Comparison of ENCODE assay signal across 16 cellular contexts in the genomic region with DNA sequence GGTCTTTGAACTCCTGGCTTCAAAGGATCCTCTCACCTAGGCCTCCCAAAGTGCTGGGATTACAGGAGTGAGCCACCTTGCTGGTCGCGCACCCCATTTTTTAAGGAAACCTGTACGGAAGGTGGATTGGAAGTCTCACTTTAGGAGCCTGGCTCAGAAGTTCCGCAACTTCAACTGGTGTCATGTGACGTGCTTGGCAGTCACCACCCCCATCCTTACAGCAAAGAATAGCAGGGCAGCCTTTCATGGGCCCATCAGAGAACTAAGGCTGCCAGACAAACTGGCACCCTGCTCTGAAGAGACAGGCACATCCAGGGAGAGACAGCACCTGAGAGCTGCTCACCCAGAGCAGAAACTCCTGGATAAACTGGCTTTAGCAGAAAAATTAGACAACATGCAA. TPM values are rescaled to one million over a fixed set of nuclear protein-coding genes. Genes with fewer than 3 reads are reported as not detected.
DNase-seq lines count a peak whose midpoint lies in the region; ATAC-seq, FAIRE-seq and TF ChIP-seq lines count a peak whose summit lies in the region.
"Had no signal": no experiment of that assay in that cellular context is flagged by ENCODE, and none has a peak within 500 bp of the region (broad histone marks: within the 10 kb centered on the region; RNA-seq: fewer than 3 reads in every experiment).

No MANE protein-coding gene starts in this region.

- no peak overlapping the region for H2AK5ac ChIP-seq in H1 (ENCODE audit: low read depth, low read length)

- TF ChIP-seq CTCF in HepG2 (CRISPR knock-in tag; IDR thresholded peaks at IDR 0.05) (no peak), right lobe of liver (IDR thresholded peaks at IDR 0.05) (no peak), H1 (IDR thresholded peaks at IDR 0.05; ENCODE audit: control extremely low read depth in 1 of 3, insufficient read depth in 1 of 3, low read depth in 1 of 3, low read length in 3 of 3) (no peak), neural progenitor cell (IDR thresholded peaks at IDR 0.05) (no peak), esophagus muscularis mucosa (IDR thresholded peaks at IDR 0.05) (no peak)

- no peak for TF ChIP-seq EP300 in HepG2 (IDR thresholded peaks at IDR 0.05; ENCODE audit: low read depth in 2 of 2, low read length in 2 of 2)
- no peak for TF ChIP-seq EP300 in HepG2 (CRISPR knock-in tag; IDR thresholded peaks at IDR 0.05; ENCODE audit: borderline replicate concordance)
- TF ChIP-seq EP300 in H1 (IDR thresholded peaks at IDR 0.05; ENCODE audit: borderline replicate concordance in 1 of 2, low read depth in 2 of 2, low read length in 2 of 2): no peak
- TF ChIP-seq EP300 in esophagus muscularis mucosa (IDR thresholded peaks at IDR 0.05): no peak

- peaks cover 32% of the 10 kb centered on the region for H3F3A ChIP-seq in neural progenitor cell (ENCODE audit: low read depth)

- H3K4me2 ChIP-seq in HepG2 (ENCODE audit: low read depth, low read length) (no peak overlapping the region), H1 (ENCODE audit: insufficient read depth in 1 of 2, low read depth in 2 of 2, low read length in 2 of 2) (peak overlapping the region in 1 of 2 experiments; percentile 10; a peak in 1 of 4 replicates), neural progenitor cell (peak overlapping the region; percentile 35)

- no peak for TF ChIP-seq POLR2A in HepG2 (IDR thresholded peaks at IDR 0.05; ENCODE audit: insufficient read depth in 1 of 2, low read depth in 2 of 2, low read length in 2 of 2)
- no peak for TF ChIP-seq POLR2A in right lobe of liver (IDR thresholded peaks at IDR 0.05)
- no peak for TF ChIP-seq POLR2A in H1 (IDR thresholded peaks at IDR 0.05; ENCODE audit: control extremely low read depth in 1 of 2, low read depth in 2 of 2, low read length in 2 of 2)
- no peak for TF ChIP-seq POLR2A in esophagus muscularis mucosa (IDR thresholded peaks at IDR 0.05; ENCODE audit: low read depth)
- no peak for TF ChIP-seq POLR2A in H54 (IDR thresholded peaks at IDR 0.05; ENCODE audit: low read depth, low read length)

- no peak overlapping the region for H2BK120ac ChIP-seq in H1 (replicated peaks; ENCODE audit: low read depth, low read length)

- H3K36me3 ChIP-seq in HepG2 (replicated peaks in 1 of 2; ENCODE audit: control insufficient read depth in 1 of 2, insufficient read depth in 2 of 2, low read length in 2 of 2) (no peaks in the 10 kb centered on the region), right lobe of liver (no peaks in the 10 kb centered on the region), H1 (ENCODE audit: control insufficient read depth in 2 of 4, insufficient read depth in 4 of 4, low read length in 3 of 4) (no peaks in the 10 kb centered on the region), neural progenitor cell (no peaks in the 10 kb centered on the region), esophagus muscularis mucosa (no peaks in the 10 kb centered on the region)

- H3K27ac ChIP-seq in HepG2 (ENCODE audit: extremely low read length, insufficient read depth, low read length) (no peak overlapping the region), right lobe of liver (no peak overlapping the region), H1 (ENCODE audit: low read depth, low read length) (no peak overlapping the region), neural progenitor cell (no peak overlapping the region), esophagus muscularis mucosa (replicated peaks in 1 of 4) (no peak overlapping the region)

- no peak overlapping the region for H3K56ac ChIP-seq in H1 (replicated peaks; ENCODE audit: insufficient read length, low read depth, low read length)

- H2AFZ ChIP-seq in HepG2 (ENCODE audit: low read length): no peak overlapping the region
- no peak overlapping the region for H2AFZ ChIP-seq in H1 (ENCODE audit: low read length)
- H2AFZ ChIP-seq in neural progenitor cell (replicated peaks): no peak overlapping the region

- H3K9me3 ChIP-seq in HepG2 (ENCODE audit: low read length) (no peaks in the 10 kb centered on the region), right lobe of liver (no peaks in the 10 kb centered on the region), H1 (ENCODE audit: insufficient read depth in 2 of 2, low read depth in 1 of 2, low read length in 1 of 2) (no peaks in the 10 kb centered on the region), neural progenitor cell (ENCODE audit: low read depth) (no peaks in the 10 kb centered on the region), esophagus muscularis mucosa (no peaks in the 10 kb centered on the region)

- H3K23me2 ChIP-seq in H1 (ENCODE audit: low read depth, low read length): peaks cover 14% of the 10 kb centered on the region; the same call in 1 of the 2 replicates

- H3K14ac ChIP-seq in H1 (ENCODE audit: insufficient read length): no peak overlapping the region

- H3K27ac Mint-ChIP-seq in neural progenitor cell: no peak overlapping the region

- no peaks in the 10 kb centered on the region; a peak in 1 of 5 replicates for H3K27me3 ChIP-seq in HepG2 (ENCODE audit: control insufficient read depth in 1 of 2, insufficient read depth in 2 of 2, low read length in 2 of 2)
- no peaks in the 10 kb centered on the region for H3K27me3 ChIP-seq in right lobe of liver
- peaks cover 10 to 53% (median 46%) of the 10 kb centered on the region in 4 experiments for H3K27me3 ChIP-seq in H1 (replicated peaks in 1 of 4; ENCODE audit: control insufficient read depth in 3 of 4, extremely low read depth in 1 of 4, insufficient read depth in 3 of 4, low read length in 3 of 4)
- peaks cover 81% of the 10 kb centered on the region for H3K27me3 ChIP-seq in neural progenitor cell
- H3K27me3 ChIP-seq in esophagus muscularis mucosa: peaks cover 0 to 11% (median 0%) of the 10 kb centered on the region in 4 donors

- FAIRE-seq in HepG2 (lab: Jason Lieb, UNC) (no peak), H1 (lab: Jason Lieb, UNC) (no peak), H54 (lab: Jason Lieb, UNC) (no peak)

- ATAC-seq in HepG2 (no peak), right lobe of liver (no peak)

- no peak overlapping the region for H4K91ac ChIP-seq in H1 (replicated peaks; ENCODE audit: insufficient read length, low read length)

- no peaks in the 10 kb centered on the region for H3K79me1 ChIP-seq in H1 (ENCODE audit: low read depth, low read length)

- H2BK5ac ChIP-seq in H1 (ENCODE audit: low read depth, low read length): no peak overlapping the region

- DNase-seq in HepG2 (ENCODE audit: low spot score): no peak
- DNase-seq in right lobe of liver: no peak
- no peak for DNase-seq in H1 (ENCODE audit: low read depth in 1 of 2, low spot score in 2 of 2)
- peak; percentile 29 for DNase-seq in neural progenitor cell (ENCODE audit: low spot score)
- no peak for DNase-seq in esophagus muscularis mucosa (ENCODE audit: extremely low spot score)
- no peak for DNase-seq in globus pallidus (ENCODE audit: low spot score)
- DNase-seq in NOMO-1 treated with dmso at 0.1 percent for 144 hours (lab: John Stamatoyannopoulos, UW; ENCODE audit: unreplicated experiment): no peak
- DNase-seq in H54 (ENCODE audit: insufficient read length, low spot score): no peak
- DNase-seq: activated CD4-positive, alpha-beta T cell treated with anti-CD3 and anti-CD28 coated beads for 1 hour; activated gamma-delta T cell treated with Interleukin-2 at 50 U/mL for 16 hours; aorta; DND-41; MM.1S; NCI-H187 treated with DMSO at 0.1 percent for 48 hours; NCI-H524; SIG-M5 had no signal

- no TSS peak for BruUV-seq in HepG2 (replicated peaks; lab: Mats Ljungman, UMichigan)

- no peak overlapping the region for H3K23ac ChIP-seq in H1 (ENCODE audit: insufficient read length)

- H3K18ac ChIP-seq in H1 (ENCODE audit: extremely low read depth, low read length): no peak overlapping the region

- H3K4me3 ChIP-seq in HepG2 (replicated peaks in 1 of 3; ENCODE audit: insufficient read depth in 1 of 3, low read depth in 2 of 3, low read length in 3 of 3) (no peak overlapping the region), right lobe of liver (no peak overlapping the region), H1 (ENCODE audit: extremely low read depth in 1 of 4, insufficient read depth in 2 of 4, low read depth in 3 of 4, low read length in 4 of 4) (no peak overlapping the region), neural progenitor cell (no peak overlapping the region), esophagus muscularis mucosa (no peak overlapping the region)

- 89% methylated on average over 5 of the region's 5 CpGs for WGBS in HepG2 (ENCODE audit: low lambda C conversion rate)
- 76% methylated on average over 5 of the region's 5 CpGs for WGBS in right lobe of liver (ENCODE audit: insufficient coverage, low coverage, low lambda C conversion rate, missing lambda C conversion rate)
- WGBS in H1 (ENCODE audit: extremely low coverage in 1 of 2, insufficient coverage in 1 of 2, insufficient read length in 1 of 2, insufficient replicate concordance in 2 of 2, low coverage in 1 of 2, low lambda C conversion rate in 2 of 2, missing lambda C conversion rate in 1 of 2), 2 experiments: 85% methylated on average over 5 of the region's 5 CpGs; no CpG with 5 or more reads in 1 of the 2 experiments
- WGBS in esophagus muscularis mucosa: 86% methylated on average over 5 of the region's 5 CpGs

- POLR2A ChIA-PET in HepG2 (lab: Yijun Ruan, JAX) (interaction anchor here (1.1 to 1.3 kb wide), 2 partner anchors 20 to 79 kb away, joined by 3 to 4 read pairs; no protein-coding TSS in a partner anchor), H1 (lab: Charles Lee; ENCODE audit: partially characterized antibody) (interaction anchor here (0.7 to 0.9 kb wide), 2 partner anchors 17 to 34 kb away, joined by 3 to 4 read pairs; no protein-coding TSS in a partner anchor)

- no peak overlapping the region for H3K9ac ChIP-seq in HepG2 (ENCODE audit: insufficient read depth, low read depth, low read length)
- H3K9ac ChIP-seq in H1 (replicated peaks in 1 of 4; ENCODE audit: extremely low read depth in 1 of 4, low read depth in 3 of 4, low read length in 3 of 4): no peak overlapping the region
- no peak overlapping the region for H3K9ac ChIP-seq in neural progenitor cell

- H3K9me3 Mint-ChIP-seq in neural progenitor cell: peaks cover 2% of the 10 kb centered on the region

- intact Hi-C loops in HepG2 (cut with micrococcal nuclease; ENCODE audit: unreplicated experiment): no loop called here
- intact Hi-C loops in right lobe of liver (cut with DNase I): no loop called here
- intact Hi-C loops in esophagus muscularis mucosa (cut with DNase I): loop anchor here (5.0 kb wide), 1 partner anchor 33 kb away; a partner anchor contains a TSS

- H3K4ac ChIP-seq in H1 (replicated peaks; ENCODE audit: insufficient read length, low read depth, low read length): no peak overlapping the region

- H2BK20ac ChIP-seq in H1 (ENCODE audit: low read length): no peak overlapping the region

- peaks cover 21% of the 10 kb centered on the region for H3K27me3 Mint-ChIP-seq in neural progenitor cell (ENCODE audit: insufficient read depth, low read depth)

- no peak overlapping the region for H4K5ac ChIP-seq in H1 (ENCODE audit: insufficient read length, low read depth, low read length)

- CTCF ChIA-PET in HepG2 (lab: Yijun Ruan, JAX; ENCODE audit: low intra/inter-chr PET ratio, low total read pairs): no interaction called here
- CTCF ChIA-PET in H1 (lab: Charles Lee; ENCODE audit: partially characterized antibody): interaction anchor here (1.0 to 1.9 kb wide), 2 partner anchors 20 to 26 kb away, joined by 3 to 9 read pairs; no protein-coding TSS in a partner anchor

- no peak overlapping the region for H3K4me3 Mint-ChIP-seq in neural progenitor cell

- no peak for TF ChIP-seq RAD21 in HepG2 (CRISPR knock-in tag; IDR thresholded peaks at IDR 0.05)
- TF ChIP-seq RAD21 in H1 (IDR thresholded peaks at IDR 0.05 in 1 of 2, conservative IDR thresholded peaks at IDR 0.05 in 1 of 2; ENCODE audit: low read depth in 2 of 2, low read length in 2 of 2): no peak

- H4K20me1 ChIP-seq in HepG2 (ENCODE audit: insufficient read depth, low read length) (peaks cover 4% of the 10 kb centered on the region; the same call in 1 of the 2 replicates), H1 (replicated peaks in 1 of 2; ENCODE audit: control insufficient read depth in 1 of 2, insufficient read depth in 2 of 2, low read length in 2 of 2) (peaks cover 0 to 6% of the 10 kb centered on the region in 2 experiments), neural progenitor cell (ENCODE audit: low read depth) (peaks cover 24% of the 10 kb centered on the region)

- peaks cover 29% of the 10 kb centered on the region for H3K4me1 ChIP-seq in HepG2 (ENCODE audit: insufficient read depth, low read length)
- H3K4me1 ChIP-seq in right lobe of liver: peaks cover 0 to 5% (median 0%) of the 10 kb centered on the region in 4 donors
- peaks cover 5 to 16% (median 9%) of the 10 kb centered on the region in 4 experiments for H3K4me1 ChIP-seq in H1 (replicated peaks in 1 of 4; ENCODE audit: control insufficient read depth in 3 of 4, insufficient read depth in 4 of 4, low read length in 3 of 4)
- H3K4me1 ChIP-seq in neural progenitor cell: peaks cover 24% of the 10 kb centered on the region
- H3K4me1 ChIP-seq in esophagus muscularis mucosa: peaks cover 11 to 26% (median 18%) of the 10 kb centered on the region in 4 donors

- peaks cover 19% of the 10 kb centered on the region for H3K4me1 Mint-ChIP-seq in neural progenitor cell

- peaks cover 11% of the 10 kb centered on the region for H3K79me2 ChIP-seq in HepG2 (ENCODE audit: insufficient read depth, low read length)
- H3K79me2 ChIP-seq in H1 (ENCODE audit: control insufficient read depth in 1 of 2, insufficient read depth in 2 of 2, low read length in 2 of 2): 0 out of 4 replicates have a peak, but pooled peaks cover 0 to 3% of the 10 kb centered on the region in 2 experiments
- H3K79me2 ChIP-seq in neural progenitor cell (ENCODE audit: low read depth): peaks cover 9% of the 10 kb centered on the region

- no peak overlapping the region for H4K8ac ChIP-seq in H1 (ENCODE audit: extremely low read depth, insufficient read depth, low read length)

- in situ Hi-C loops in HepG2 (cut with HindIII; ENCODE audit: extremely low pct_ligation_motif_present, low pct_unique_long_range_greater_than_20kb): no loop called here

- no peak overlapping the region for H2BK15ac ChIP-seq in H1 (ENCODE audit: low read length)

- H3K36me3 Mint-ChIP-seq in neural progenitor cell: peaks cover 4% of the 10 kb centered on the region

- H2BK12ac ChIP-seq in H1 (ENCODE audit: low read depth, low read length): no peak overlapping the region

RNA-seq across cellular contexts. Expression of a gene that starts 3.3 kb away (rescaled TPM):
- 30.3 and 41.9 TPM in 2 replicates for total RNA-seq in HepG2 (2016; rRNA removed; fragmentation: Illumina TruSeq; extraction: Trizol)
- 40.5 and 40.6 TPM in 2 replicates for total RNA-seq in HepG2 (2016; cell fraction: cytosol; rRNA removed; fragmentation: Illumina TruSeq; extraction: Trizol; ENCODE audit: low read depth)
- 29.0 and 42.7 TPM in 2 replicates for total RNA-seq in HepG2 (2016; cell fraction: insoluble cytoplasmic fraction; rRNA removed; fragmentation: Illumina TruSeq; extraction: Trizol)
- total RNA-seq in HepG2 (2016; cell fraction: membrane; rRNA removed; fragmentation: Illumina TruSeq; extraction: Trizol): 74.6 and 79.6 TPM in 2 replicates
- total RNA-seq in HepG2 (2016; cell fraction: nucleus; rRNA removed; fragmentation: Illumina TruSeq; extraction: Trizol): 24.3 and 28.3 TPM in 2 replicates
- 33.5 and 62.5 TPM in 2 replicates for polyA plus RNA-seq in HepG2 (2011; rRNA removed)
- 56.8 and 67.4 TPM in 2 replicates for polyA plus RNA-seq in HepG2 (2011; cell fraction: cytosol; rRNA removed)
- polyA plus RNA-seq in HepG2 (2011; cell fraction: nucleus; rRNA removed): 84.2 and 87.0 TPM in 2 replicates
- polyA plus RNA-seq in HepG2 (2012): 46.8 and 62.2 TPM in 2 replicates
- polyA plus RNA-seq in HepG2 (2016; cell fraction: cytosol; fragmentation: Illumina TruSeq; extraction: Trizol; ENCODE audit: low read depth): 45.1 and 50.9 TPM in 2 replicates
- polyA plus RNA-seq in HepG2 (2016; cell fraction: insoluble cytoplasmic fraction; fragmentation: Illumina TruSeq; extraction: Trizol; ENCODE audit: low read depth): 33.6 and 33.8 TPM in 2 replicates
- polyA plus RNA-seq in HepG2 (2016; cell fraction: membrane; fragmentation: Illumina TruSeq; extraction: Trizol; ENCODE audit: low read depth): 69.1 and 69.7 TPM in 2 replicates
- 43.3 and 46.8 TPM in 2 replicates for polyA plus RNA-seq in HepG2 (2016; cell fraction: nucleus; fragmentation: Illumina TruSeq; extraction: Trizol; ENCODE audit: insufficient read depth, low read depth)
- 19.8 and 109 TPM in 2 replicates for polyA minus RNA-seq in HepG2 (2011; rRNA and poly(A)+ RNA removed; ENCODE audit: low replicate concordance)
- polyA minus RNA-seq in HepG2 (2011; cell fraction: cytosol; rRNA and poly(A)+ RNA removed): 28.8 and 32.5 TPM in 2 replicates
- 27.0 and 33.3 TPM in 2 replicates for polyA minus RNA-seq in HepG2 (2011; cell fraction: nucleus; rRNA and poly(A)+ RNA removed)
- 100 to 1,000 TPM in 3 of 6 experiments, 10 to 100 TPM in 3; 61.6 to 140 (median 95.8) TPM for total RNA-seq in right lobe of liver
- total RNA-seq in H1 (2021; fragmentation: NEBNext Ultra II Directional; extraction: Animal tissue kit (Norgen Biotek cat#: 25700)): 11.6 and 15.0 TPM in 2 replicates
- polyA plus RNA-seq in H1 (2011; rRNA removed): 18.9 and 27.7 TPM in 2 replicates
- polyA plus RNA-seq in H1 (2011; cell fraction: cytosol; rRNA removed): 19.7 TPM
- 43.4 TPM for polyA plus RNA-seq in H1 (2011; cell fraction: nucleus; rRNA removed)
- 12.3 to 18.5 TPM (median 17.5 TPM) in 4 replicates for polyA plus RNA-seq in H1 (2012, experiment 1 of 2)
- polyA plus RNA-seq in H1 (2012, experiment 2 of 2): 14.0 TPM
- polyA plus RNA-seq in H1 (2013, experiment 1 of 2): 8.8 TPM
- 9.4 TPM for polyA plus RNA-seq in H1 (2013, experiment 2 of 2)
- polyA minus RNA-seq in H1 (2011; rRNA and poly(A)+ RNA removed): 6.2 and 9.1 TPM in 2 replicates
- 9.5 TPM for polyA minus RNA-seq in H1 (2011; cell fraction: cytosol; rRNA and poly(A)+ RNA removed)
- polyA minus RNA-seq in H1 (2011; cell fraction: nucleus; rRNA and poly(A)+ RNA removed): 12.7 TPM
- 5.8 and 22.3 TPM in 2 replicates for total RNA-seq in neural progenitor cell (ENCODE audit: low replicate concordance)
- 10 to 100 TPM; 27.0 to 46.4 (median 41.5) TPM for total RNA-seq in esophagus muscularis mucosa

RNA-seq across cellular contexts. Expression of a gene that starts 9.7 kb away (rescaled TPM):
- total RNA-seq in HepG2 (2016; rRNA removed; fragmentation: Illumina TruSeq; extraction: Trizol) (15.3 and 22.6 TPM in 2 replicates), right lobe of liver (10 to 100 TPM; 16.8 to 35.1 (median 23.7) TPM), neural progenitor cell (ENCODE audit: low replicate concordance) (1.7 TPM in 1 of 2 replicates, not detected in the other), esophagus muscularis mucosa (1 to 10 TPM; 4.6 to 7.2 (median 6.6) TPM)
- 28.9 and 34.1 TPM in 2 replicates for total RNA-seq in HepG2 (2016; cell fraction: cytosol; rRNA removed; fragmentation: Illumina TruSeq; extraction: Trizol; ENCODE audit: low read depth)
- 13.5 and 21.2 TPM in 2 replicates for total RNA-seq in HepG2 (2016; cell fraction: insoluble cytoplasmic fraction; rRNA removed; fragmentation: Illumina TruSeq; extraction: Trizol)
- 33.2 and 40.1 TPM in 2 replicates for total RNA-seq in HepG2 (2016; cell fraction: membrane; rRNA removed; fragmentation: Illumina TruSeq; extraction: Trizol)
- 17.7 and 20.7 TPM in 2 replicates for total RNA-seq in HepG2 (2016; cell fraction: nucleus; rRNA removed; fragmentation: Illumina TruSeq; extraction: Trizol)
- polyA plus RNA-seq in HepG2 (2011; rRNA removed) (41.2 and 45.1 TPM in 2 replicates), H1 (2011; rRNA removed) (1.3 and 1.4 TPM in 2 replicates)
- 28.0 and 28.5 TPM in 2 replicates for polyA plus RNA-seq in HepG2 (2011; cell fraction: cytosol; rRNA removed)
- 34.3 and 53.2 TPM in 2 replicates for polyA plus RNA-seq in HepG2 (2011; cell fraction: nucleus; rRNA removed)
- polyA plus RNA-seq in HepG2 (2012): 26.1 and 32.6 TPM in 2 replicates
- 36.8 and 50.0 TPM in 2 replicates for polyA plus RNA-seq in HepG2 (2016; cell fraction: cytosol; fragmentation: Illumina TruSeq; extraction: Trizol; ENCODE audit: low read depth)
- polyA plus RNA-seq in HepG2 (2016; cell fraction: insoluble cytoplasmic fraction; fragmentation: Illumina TruSeq; extraction: Trizol; ENCODE audit: low read depth): 17.9 and 18.7 TPM in 2 replicates
- polyA plus RNA-seq in HepG2 (2016; cell fraction: membrane; fragmentation: Illumina TruSeq; extraction: Trizol; ENCODE audit: low read depth): 33.7 and 42.5 TPM in 2 replicates
- 68.0 and 69.5 TPM in 2 replicates for polyA plus RNA-seq in HepG2 (2016; cell fraction: nucleus; fragmentation: Illumina TruSeq; extraction: Trizol; ENCODE audit: insufficient read depth, low read depth)
- polyA minus RNA-seq in HepG2 (2011; rRNA and poly(A)+ RNA removed; ENCODE audit: low replicate concordance): 4.1 and 8.6 TPM in 2 replicates
- polyA minus RNA-seq in HepG2 (2011; cell fraction: cytosol; rRNA and poly(A)+ RNA removed): 5.3 and 7.9 TPM in 2 replicates
- 23.3 and 28.1 TPM in 2 replicates for polyA minus RNA-seq in HepG2 (2011; cell fraction: nucleus; rRNA and poly(A)+ RNA removed)
- 0.69 and 1.0 TPM in 2 replicates for total RNA-seq in H1 (2021; fragmentation: NEBNext Ultra II Directional; extraction: Animal tissue kit (Norgen Biotek cat#: 25700))
- polyA plus RNA-seq in H1 (2011; cell fraction: cytosol; rRNA removed): 1.8 TPM
- polyA plus RNA-seq in H1 (2011; cell fraction: nucleus; rRNA removed): 1.5 TPM
- 2.7 to 4.2 TPM (median 4.0 TPM) in 4 replicates for polyA plus RNA-seq in H1 (2012, experiment 1 of 2)
- 1.6 TPM for polyA plus RNA-seq in H1 (2012, experiment 2 of 2)
- polyA plus RNA-seq in H1 (2013, experiment 1 of 2): 1.1 TPM
- 1.3 TPM for polyA plus RNA-seq in H1 (2013, experiment 2 of 2)
- 0.20 and 0.47 TPM in 2 replicates for polyA minus RNA-seq in H1 (2011; rRNA and poly(A)+ RNA removed)
- not detected for polyA minus RNA-seq in H1 (2011; cell fraction: cytosol; rRNA and poly(A)+ RNA removed)
- polyA minus RNA-seq in H1 (2011; cell fraction: nucleus; rRNA and poly(A)+ RNA removed): 1.00 TPM

RNA-seq across cellular contexts. Expression of a gene that starts 33.6 kb away (rescaled TPM):
- total RNA-seq in HepG2 (2016; rRNA removed; fragmentation: Illumina TruSeq; extraction: Trizol): 192 and 202 TPM in 2 replicates
- total RNA-seq in HepG2 (2016; cell fraction: cytosol; rRNA removed; fragmentation: Illumina TruSeq; extraction: Trizol; ENCODE audit: low read depth): 596 and 716 TPM in 2 replicates
- 185 and 204 TPM in 2 replicates for total RNA-seq in HepG2 (2016; cell fraction: insoluble cytoplasmic fraction; rRNA removed; fragmentation: Illumina TruSeq; extraction: Trizol)
- total RNA-seq in HepG2 (2016; cell fraction: membrane; rRNA removed; fragmentation: Illumina TruSeq; extraction: Trizol): 533 and 635 TPM in 2 replicates
- 56.2 and 79.7 TPM in 2 replicates for total RNA-seq in HepG2 (2016; cell fraction: nucleus; rRNA removed; fragmentation: Illumina TruSeq; extraction: Trizol)
- 135 and 172 TPM in 2 replicates for polyA plus RNA-seq in HepG2 (2011; rRNA removed)
- 131 and 145 TPM in 2 replicates for polyA plus RNA-seq in HepG2 (2011; cell fraction: cytosol; rRNA removed)
- 32.1 and 40.2 TPM in 2 replicates for polyA plus RNA-seq in HepG2 (2011; cell fraction: nucleus; rRNA removed)
- 123 and 145 TPM in 2 replicates for polyA plus RNA-seq in HepG2 (2012)
- 941 and 1,125 TPM in 2 replicates for polyA plus RNA-seq in HepG2 (2016; cell fraction: cytosol; fragmentation: Illumina TruSeq; extraction: Trizol; ENCODE audit: low read depth)
- 223 and 229 TPM in 2 replicates for polyA plus RNA-seq in HepG2 (2016; cell fraction: insoluble cytoplasmic fraction; fragmentation: Illumina TruSeq; extraction: Trizol; ENCODE audit: low read depth)
- 563 and 676 TPM in 2 replicates for polyA plus RNA-seq in HepG2 (2016; cell fraction: membrane; fragmentation: Illumina TruSeq; extraction: Trizol; ENCODE audit: low read depth)
- polyA plus RNA-seq in HepG2 (2016; cell fraction: nucleus; fragmentation: Illumina TruSeq; extraction: Trizol; ENCODE audit: insufficient read depth, low read depth): 165 and 194 TPM in 2 replicates
- polyA minus RNA-seq in HepG2 (2011; rRNA and poly(A)+ RNA removed; ENCODE audit: low replicate concordance): 36.7 and 86.4 TPM in 2 replicates
- 44.1 and 45.4 TPM in 2 replicates for polyA minus RNA-seq in HepG2 (2011; cell fraction: cytosol; rRNA and poly(A)+ RNA removed)
- 14.9 and 19.2 TPM in 2 replicates for polyA minus RNA-seq in HepG2 (2011; cell fraction: nucleus; rRNA and poly(A)+ RNA removed)
- 10 to 100 TPM; 18.5 to 53.9 (median 37.8) TPM for total RNA-seq in right lobe of liver
- 160 and 169 TPM in 2 replicates for total RNA-seq in H1 (2021; fragmentation: NEBNext Ultra II Directional; extraction: Animal tissue kit (Norgen Biotek cat#: 25700))
- 181 and 197 TPM in 2 replicates for polyA plus RNA-seq in H1 (2011; rRNA removed)
- 144 TPM for polyA plus RNA-seq in H1 (2011; cell fraction: cytosol; rRNA removed)
- polyA plus RNA-seq in H1 (2011; cell fraction: nucleus; rRNA removed): 89.2 TPM
- polyA plus RNA-seq in H1 (2012, experiment 1 of 2): 150 to 155 TPM (median 153 TPM) in 4 replicates
- 187 TPM for polyA plus RNA-seq in H1 (2012, experiment 2 of 2)
- 133 TPM for polyA plus RNA-seq in H1 (2013, experiment 1 of 2)
- polyA plus RNA-seq in H1 (2013, experiment 2 of 2): 141 TPM
- polyA minus RNA-seq in H1 (2011; rRNA and poly(A)+ RNA removed): 35.3 and 42.5 TPM in 2 replicates
- 59.7 TPM for polyA minus RNA-seq in H1 (2011; cell fraction: cytosol; rRNA and poly(A)+ RNA removed)
- 33.6 TPM for polyA minus RNA-seq in H1 (2011; cell fraction: nucleus; rRNA and poly(A)+ RNA removed)
- 44.3 and 56.4 TPM in 2 replicates for total RNA-seq in neural progenitor cell (ENCODE audit: low replicate concordance)
- total RNA-seq in esophagus muscularis mucosa: 10 to 100 TPM; 21.6 to 44.9 (median 38.9) TPM
